ENCODE assay signal across 29 cellular contexts in the genomic region with DNA sequence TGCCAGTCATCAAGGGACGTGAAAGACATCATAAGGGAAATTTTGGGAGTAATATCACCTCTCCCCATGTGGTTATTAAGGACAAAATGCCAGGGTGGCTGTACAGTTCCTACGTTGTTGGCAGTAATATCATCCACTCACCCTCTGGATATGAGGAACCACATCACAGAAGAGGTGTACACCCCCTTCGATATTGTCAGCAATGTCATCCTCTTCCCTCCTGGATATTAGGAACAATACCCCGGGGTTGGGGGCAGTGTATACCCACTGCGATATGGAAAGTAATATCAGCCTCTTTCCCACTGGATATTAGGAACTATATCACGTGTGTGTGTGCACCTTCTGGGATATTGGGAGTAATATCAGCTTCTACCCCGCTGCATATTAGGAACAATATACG.
"Had no signal": no experiment of that assay in that cellular context is flagged by ENCODE, and none has a peak within 500 bp of the region (broad histone marks: within the 10 kb centered on the region; RNA-seq: fewer than 3 reads in every experiment).

No MANE protein-coding gene starts in this region.

- H3K9me3 ChIP-seq: ascending aorta, breast epithelium, colonic mucosa, gastroesophageal sphincter had no signal

- FAIRE-seq: endometrium, endothelial cell of umbilical vein had no signal

- H3K4me1 ChIP-seq: ascending aorta, breast epithelium, colonic mucosa, esophagus squamous epithelium, gastroesophageal sphincter, heart right ventricle had no signal

- DNase-seq: activated CD4-positive, alpha-beta memory T cell treated with anti-CD3 and anti-CD28 coated beads, Interleukin-2, amount 10 ng/mL, durations not matched to agents 7 days and 5 days; activated CD4-positive, alpha-beta T cell treated with anti-CD3 and anti-CD28 coated beads for 4 hours; activated CD4-positive, alpha-beta T cell treated with anti-CD3 and anti-CD28 coated beads, Interleukin-2, amount 50 U/mL, for 4 hours; activated CD4-positive, CD25-positive, alpha-beta regulatory T cell; activated CD4-positive, CD25-positive, alpha-beta regulatory T cell treated with anti-CD3 and anti-CD28 coated beads, Interleukin-2, amount 50 U/mL, for 72 hours; activated CD8-positive, alpha-beta memory T cell treated with anti-CD3 and anti-CD28 coated beads, Interleukin-2, amount 10 ng/mL, durations not matched to agents 7 days and 5 days; activated CD8-positive, alpha-beta memory T cell treated with anti-CD3 and anti-CD28 coated beads, Interleukin-2, amount 50 U/mL, for 4 hours; activated gamma-delta T cell; activated naive CD4-positive, alpha-beta T cell treated with anti-CD3 and anti-CD28 coated beads for 36 hours; activated naive CD8-positive, alpha-beta T cell treated with anti-CD3 and anti-CD28 coated beads, Interleukin-2, amount 10 ng/mL, durations not matched to agents 7 days and 5 days; activated T-cell treated with anti-CD3 and anti-CD28 coated beads, Interleukin-2, amount 50 U/mL, for 1 hour; activated T-cell treated with anti-CD3 and anti-CD28 coated beads, Interleukin-2, amount 50 U/mL, for 48 hours; central memory CD4-positive, alpha-beta T cell; cerebellar nuclear complex; colonic mucosa; effector CD8-positive, alpha-beta T cell; esophagus squamous epithelium; foreskin melanocyte; heart right ventricle had no signal

- H3K27ac Mint-ChIP-seq: activated CD4-positive, alpha-beta memory T cell treated with anti-CD3 and anti-CD28 coated beads, Interleukin-2, amount 10 ng/mL, durations not matched to agents 7 days and 5 days; activated CD8-positive, alpha-beta memory T cell treated with anti-CD3 and anti-CD28 coated beads, Interleukin-2, amount 10 ng/mL, durations not matched to agents 7 days and 5 days; activated naive CD4-positive, alpha-beta T cell treated with anti-CD3 and anti-CD28 coated beads for 36 hours; activated naive CD4-positive, alpha-beta T cell treated with anti-CD3 and anti-CD28 coated beads, Interleukin-2, amount 50 U/mL, for 24 hours; activated naive CD8-positive, alpha-beta T cell treated with anti-CD3 and anti-CD28 coated beads, Interleukin-2, amount 10 ng/mL, durations not matched to agents 7 days and 5 days; activated T-helper 1 cell treated with anti-CD3 and anti-CD28 coated beads, Interleukin-12 subunit alpha, Interleukin-12 subunit beta, Interleukin-2, Interleukin-4 antibody, amounts not matched to agents 30 ng/mL and 10 ng/mL and 1 ng/mL, durations not matched to agents 14 hours and 24 hours and 36 hours; brain had no signal

- H3K4me3 ChIP-seq: ascending aorta, breast epithelium, cardiac muscle cell, colonic mucosa, esophagus squamous epithelium, gastroesophageal sphincter, heart right ventricle had no signal

- H3K36me3 ChIP-seq: ascending aorta, breast epithelium, cardiac muscle cell, colonic mucosa, esophagus squamous epithelium, gastroesophageal sphincter, heart right ventricle had no signal

- H3K4me1 Mint-ChIP-seq: activated CD4-positive, alpha-beta memory T cell treated with anti-CD3 and anti-CD28 coated beads, Interleukin-2, amount 10 ng/mL, durations not matched to agents 7 days and 5 days; activated CD8-positive, alpha-beta memory T cell treated with anti-CD3 and anti-CD28 coated beads, Interleukin-2, amount 10 ng/mL, durations not matched to agents 7 days and 5 days; activated naive CD4-positive, alpha-beta T cell treated with anti-CD3 and anti-CD28 coated beads, Interleukin-2, amount 50 U/mL, for 24 hours; activated naive CD8-positive, alpha-beta T cell treated with anti-CD3 and anti-CD28 coated beads, Interleukin-2, amount 10 ng/mL, durations not matched to agents 7 days and 5 days; brain had no signal

- H3K36me3 Mint-ChIP-seq: activated CD8-positive, alpha-beta memory T cell treated with anti-CD3 and anti-CD28 coated beads, Interleukin-2, amount 10 ng/mL, durations not matched to agents 7 days and 5 days; activated naive CD4-positive, alpha-beta T cell treated with anti-CD3 and anti-CD28 coated beads, Interleukin-2, amount 50 U/mL, for 24 hours; activated naive CD8-positive, alpha-beta T cell treated with anti-CD3 and anti-CD28 coated beads, Interleukin-2, amount 10 ng/mL, durations not matched to agents 7 days and 5 days; brain had no signal

- H3K4me3 Mint-ChIP-seq: activated CD4-positive, alpha-beta memory T cell treated with anti-CD3 and anti-CD28 coated beads, Interleukin-2, amount 10 ng/mL, durations not matched to agents 7 days and 5 days; activated CD8-positive, alpha-beta memory T cell treated with anti-CD3 and anti-CD28 coated beads, Interleukin-2, amount 10 ng/mL, durations not matched to agents 7 days and 5 days; activated naive CD4-positive, alpha-beta T cell treated with anti-CD3 and anti-CD28 coated beads for 36 hours; activated naive CD4-positive, alpha-beta T cell treated with anti-CD3 and anti-CD28 coated beads, Interleukin-2, amount 50 U/mL, for 24 hours; activated naive CD8-positive, alpha-beta T cell treated with anti-CD3 and anti-CD28 coated beads, Interleukin-2, amount 10 ng/mL, durations not matched to agents 7 days and 5 days; activated T-helper 1 cell treated with anti-CD3 and anti-CD28 coated beads, Interleukin-12 subunit alpha, Interleukin-12 subunit beta, Interleukin-2, Interleukin-4 antibody, amounts not matched to agents 30 ng/mL and 10 ng/mL and 1 ng/mL, durations not matched to agents 14 hours and 24 hours and 36 hours; brain had no signal

- H3K27ac ChIP-seq: ascending aorta, breast epithelium, cardiac muscle cell, colonic mucosa, epithelial cell of prostate, esophagus squamous epithelium, gastroesophageal sphincter, heart right ventricle had no signal

- H3K27me3 ChIP-seq: ascending aorta, breast epithelium, cardiac muscle cell, colonic mucosa, esophagus squamous epithelium, gastroesophageal sphincter, heart right ventricle had no signal

- ATAC-seq: activated CD8-positive, alpha-beta memory T cell treated with anti-CD3 and anti-CD28 coated beads, Interleukin-2, amount 10 ng/mL, durations not matched to agents 7 days and 5 days; gastroesophageal sphincter; heart right ventricle had no signal

- H3K27me3 Mint-ChIP-seq: activated CD4-positive, alpha-beta memory T cell treated with anti-CD3 and anti-CD28 coated beads, Interleukin-2, amount 10 ng/mL, durations not matched to agents 7 days and 5 days; activated CD8-positive, alpha-beta memory T cell treated with anti-CD3 and anti-CD28 coated beads, Interleukin-2, amount 10 ng/mL, durations not matched to agents 7 days and 5 days; activated naive CD4-positive, alpha-beta T cell treated with anti-CD3 and anti-CD28 coated beads, Interleukin-2, amount 50 U/mL, for 24 hours; activated naive CD8-positive, alpha-beta T cell treated with anti-CD3 and anti-CD28 coated beads, Interleukin-2, amount 10 ng/mL, durations not matched to agents 7 days and 5 days; brain had no signal
